ENCODE assay signal across 8 cellular contexts in genomic region chr4:185203380-185204237, GRCh38. TPM values are rescaled to one million over a fixed set of nuclear protein-coding genes. Genes with fewer than 3 reads are reported as not detected.
DNase-seq lines count a peak whose midpoint lies in the region; ATAC-seq and TF ChIP-seq lines count a peak whose summit lies in the region.

Gene CFAP97, minus strand, starts transcription at chr4:185204000. Its CDS starts 12,804 bp downstream, at chr4:185191196.

- TF ChIP-seq POLR2A in body of pancreas (IDR thresholded peaks at IDR 0.05) (peak; percentile 41 to 53 (median 51)), gastrocnemius medialis (IDR thresholded peaks at IDR 0.05) (peak; percentile 84 to 87)

- intact Hi-C loops in body of pancreas (cut with DNase I) (no loop called here), gastrocnemius medialis (cut with DNase I; ENCODE audit: low total_unique reads) (loop anchor here (2.0 to 10.0 kb wide), 6 partner anchors 61 to 667 kb away; partner anchors contain the start of genes CASP3, CCDC110, PRIMPOL and SLC25A4)

- H3K36me3 ChIP-seq in body of pancreas (replicated peaks in 1 of 2; ENCODE audit: insufficient read depth in 1 of 2, low read depth in 2 of 2), result no peaks in the 10 kb centered on the region
- no peaks in the 10 kb centered on the region for H3K36me3 ChIP-seq in gastrocnemius medialis

- no peaks in the 10 kb centered on the region for H3K9me3 ChIP-seq in body of pancreas
- no peaks in the 10 kb centered on the region for H3K9me3 ChIP-seq in gastrocnemius medialis

- H3K4me3 ChIP-seq in body of pancreas (peak within 1 kb of the TSS; percentile 44 to 48), iPS-11a (ENCODE audit: low read depth, low read length) (peak within 1 kb of the TSS; percentile 56), gastrocnemius medialis (peak within 1 kb of the TSS; percentile 63 to 87 (median 74))

- WGBS in body of pancreas, 2 donors, result 1 to 4% methylated on average over 15 to 57 of the region's 105 CpGs

- H3K27ac ChIP-seq in body of pancreas (peak within 1 kb of the TSS; percentile 92 to 98 (median 96)), gastrocnemius medialis (peak within 1 kb of the TSS; percentile 85 to 99 (median 97))

- H3K4me1 ChIP-seq in body of pancreas (peaks cover 25% of the 10 kb centered on the region), gastrocnemius medialis (peaks cover 10 to 25% of the 10 kb centered on the region in 2 donors)

- H3K27me3 ChIP-seq in body of pancreas, result no peaks in the 10 kb centered on the region
- H3K27me3 ChIP-seq in gastrocnemius medialis, result no peaks in the 10 kb centered on the region

- TF ChIP-seq CTCF in body of pancreas (IDR thresholded peaks at IDR 0.05), result no peak
- peak in 2 of 5 experiments; percentile 10 to 13 for TF ChIP-seq CTCF in gastrocnemius medialis (IDR thresholded peaks at IDR 0.05 in 4 of 5, conservative IDR thresholded peaks at IDR 0.05 in 1 of 5)

- ATAC-seq in HG02763 (IDR thresholded peaks at IDR 0.05; ENCODE audit: unreplicated experiment) (peak; percentile 80), body of pancreas (peak; percentile 94), gastrocnemius medialis (peak; percentile 87 to 89)

- DNase-seq in NCI-H1436 (lab: John Stamatoyannopoulos, UW) (peak; percentile 63), NCI-H1436 treated with DMSO at 0.1 percent for 48 hours (lab: John Stamatoyannopoulos, UW) (no peak), NCI-H1694 (lab: John Stamatoyannopoulos, UW) (peak; percentile 32), UCSD-AML1 (lab: John Stamatoyannopoulos, UW; ENCODE audit: unreplicated experiment) (peak; percentile 82), body of pancreas (peak; percentile 88 to 95 (median 92)), gastrocnemius medialis (peak; percentile 70 to 79)

- in situ Hi-C loops in gastrocnemius medialis (cut with MboI; ENCODE audit: low sequenced_read_pairs in 4 of 4), result loop anchor here in 3 of 4 donors (10.0 to 25.0 kb wide), 3 partner anchors 184 to 409 kb away; partner anchors contain the start of genes ANKRD37 (in 3 of the 3) and LRP2BP (in 3 of the 3)

RNA-seq across cellular contexts. Expression of gene CFAP97, which starts in this region (rescaled TPM):
- total RNA-seq in body of pancreas, result 10 to 100 TPM; 17.1 to 19.5 TPM
- total RNA-seq in gastrocnemius medialis, result 10 to 100 TPM in 2 of 4 donors, 1 to 10 TPM in 2; 6.5 to 14.1 (median 10.8) TPM
